9 cellular contexts compared by ENCODE assay signal in the genomic region with DNA sequence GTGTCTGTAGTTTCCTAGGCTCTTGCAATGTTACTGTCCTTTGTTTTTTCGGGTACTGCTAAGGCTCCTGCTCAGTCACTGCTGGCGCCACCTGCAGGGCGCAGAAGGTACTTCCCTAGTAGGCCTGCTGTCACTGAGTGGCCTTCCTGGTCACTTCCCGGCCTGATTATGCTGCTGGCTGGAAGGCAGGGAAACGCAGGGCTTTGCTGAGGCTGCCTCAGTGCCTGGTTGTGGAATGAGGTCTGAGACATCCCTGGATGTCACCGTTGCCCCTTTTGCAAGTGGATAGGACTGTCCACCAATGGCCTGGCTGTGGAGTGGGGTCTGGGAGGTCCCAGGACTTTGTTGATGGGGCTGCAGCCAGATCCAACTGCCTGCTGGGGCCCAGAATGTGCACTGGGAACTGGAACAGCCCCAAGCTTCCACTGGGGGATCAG. TPM values are rescaled to one million over a fixed set of nuclear protein-coding genes. Genes with fewer than 3 reads are reported as not detected.
DNase-seq lines count a peak whose midpoint lies in the region; ATAC-seq and TF ChIP-seq lines count a peak whose summit lies in the region.
"Had no signal": no experiment of that assay in that cellular context is flagged by ENCODE, and none has a peak within 500 bp of the region (broad histone marks: within the 10 kb centered on the region; RNA-seq: fewer than 3 reads in every experiment).

No MANE protein-coding gene starts in this region.

- no peak overlapping the region for H3K27ac Mint-ChIP-seq in activated CD4-positive, alpha-beta T cell treated with anti-CD3 and anti-CD28 coated beads, Interleukin-2, amount 10 ng/mL, durations not matched to agents 24 days and 14 days
- H3K27ac Mint-ChIP-seq in nephron, result no peak overlapping the region

- no peak overlapping the region for H3K4me3 ChIP-seq in AG10803 (ENCODE audit: low read length)

- no peaks in the 10 kb centered on the region for H3K9me3 Mint-ChIP-seq in activated CD4-positive, alpha-beta T cell treated with anti-CD3 and anti-CD28 coated beads, Interleukin-2, amount 10 ng/mL, durations not matched to agents 24 days and 14 days
- H3K9me3 Mint-ChIP-seq in nephron, result no peaks in the 10 kb centered on the region
- H3K9me3 Mint-ChIP-seq: IgD-negative memory B cell had no signal

- no peaks in the 10 kb centered on the region for H3K36me3 Mint-ChIP-seq in activated CD4-positive, alpha-beta T cell treated with anti-CD3 and anti-CD28 coated beads, Interleukin-2, amount 10 ng/mL, durations not matched to agents 24 days and 14 days (ENCODE audit: low read depth)
- no peaks in the 10 kb centered on the region for H3K36me3 Mint-ChIP-seq in nephron (ENCODE audit: low read depth)
- H3K36me3 Mint-ChIP-seq: IgD-negative memory B cell had no signal

- peaks cover 1% of the 10 kb centered on the region for H3K4me1 Mint-ChIP-seq in activated CD4-positive, alpha-beta T cell treated with anti-CD3 and anti-CD28 coated beads, Interleukin-2, amount 10 ng/mL, durations not matched to agents 24 days and 14 days
- H3K4me1 Mint-ChIP-seq in nephron, result no peaks in the 10 kb centered on the region

- ATAC-seq in GM18520 (IDR thresholded peaks at IDR 0.05; ENCODE audit: unreplicated experiment), result peak; percentile 68
- ATAC-seq in HG02943 (IDR thresholded peaks at IDR 0.05; ENCODE audit: low read depth, unreplicated experiment), result peak; percentile 73

- H3K4me3 Mint-ChIP-seq in activated CD4-positive, alpha-beta T cell treated with anti-CD3 and anti-CD28 coated beads, Interleukin-2, amount 10 ng/mL, durations not matched to agents 24 days and 14 days, result no peak overlapping the region
- H3K4me3 Mint-ChIP-seq in nephron, result no peak overlapping the region
- H3K4me3 Mint-ChIP-seq: IgD-negative memory B cell had no signal

- intact Hi-C loops in activated CD4-positive, alpha-beta T cell treated with anti-CD3 and anti-CD28 coated beads, Interleukin-2, amount 10 ng/mL, durations not matched to agents 24 days and 14 days (cut with micrococcal nuclease), result loop anchor here (1.0 to 5.0 kb wide), 2 partner anchors 226 to 757 kb away; no protein-coding TSS in a partner anchor

- peak; percentile 96 for TF ChIP-seq CTCF in AG10803 (conservative IDR thresholded peaks at IDR 0.05; ENCODE audit: low read length)
- TF ChIP-seq CTCF in nephron (IDR thresholded peaks at IDR 0.05; ENCODE audit: unreplicated experiment in 3 of 3), result peak; percentile 47 to 70 (median 55)

- peaks cover 7% of the 10 kb centered on the region for H3K27me3 Mint-ChIP-seq in activated CD4-positive, alpha-beta T cell treated with anti-CD3 and anti-CD28 coated beads, Interleukin-2, amount 10 ng/mL, durations not matched to agents 24 days and 14 days
- no peaks in the 10 kb centered on the region for H3K27me3 Mint-ChIP-seq in nephron (ENCODE audit: low read depth)

- peak; percentile 70 for DNase-seq in AG10803 (ENCODE audit: low read depth)
- peak; percentile 45 for DNase-seq in NCI-H226
- DNase-seq in activated CD4-positive, alpha-beta T cell treated with anti-CD3 and anti-CD28 coated beads, Interleukin-2, amount 10 ng/mL, durations not matched to agents 24 days and 14 days, result peak; percentile 85
- peak; percentile 41 for DNase-seq in epidermal melanocyte (ENCODE audit: insufficient read length, low spot score)
- no peak for DNase-seq in NCI-H1436 treated with DMSO at 0.1 percent for 48 hours (lab: John Stamatoyannopoulos, UW)

RNA-seq across cellular contexts. Expression of a gene that starts 13.1 kb away (rescaled TPM):
- not detected in 2 replicates for total RNA-seq in activated CD4-positive, alpha-beta T cell treated with anti-CD3 and anti-CD28 coated beads, Interleukin-2, amount 10 ng/mL, durations not matched to agents 24 days and 14 days
